ENCODE assay signal across 8 cellular contexts in the genomic region with DNA sequence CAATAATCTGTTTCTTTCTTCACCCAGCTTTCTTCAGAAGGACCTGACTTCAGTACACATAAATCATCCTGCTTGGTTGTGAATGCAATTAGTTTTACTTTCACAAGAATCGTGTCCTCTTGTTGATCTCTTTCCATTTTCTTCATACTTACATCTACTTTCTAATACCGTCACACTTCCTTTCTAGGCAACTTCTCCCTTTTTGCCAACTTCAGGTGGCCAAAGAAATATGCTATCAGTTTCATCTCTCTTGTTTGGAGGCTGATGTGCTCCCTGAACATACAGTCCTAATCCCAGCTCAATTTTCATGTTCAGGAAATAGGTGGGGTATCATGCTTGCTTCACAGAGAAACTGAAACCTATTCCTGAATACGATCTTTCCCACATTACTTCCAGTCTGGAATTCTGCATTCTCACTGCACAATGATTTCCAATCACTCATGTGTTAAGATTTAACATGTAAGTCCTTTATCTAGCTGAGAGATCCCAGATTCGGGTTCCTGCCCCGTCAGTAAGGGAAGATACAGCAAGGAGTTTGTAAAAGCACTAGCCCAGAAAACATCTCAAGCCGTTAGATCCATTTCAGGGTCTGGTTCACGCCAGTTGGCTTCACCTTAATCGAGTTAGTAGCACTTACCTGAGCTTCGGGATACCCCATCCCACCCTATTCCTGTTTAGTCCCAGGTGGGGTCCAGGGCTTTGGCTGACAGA. TPM values are rescaled to one million over a fixed set of nuclear protein-coding genes. Genes with fewer than 3 reads are reported as not detected.
A peak's percentile ranks its signal among the peaks of the same experiment; 100 is the strongest.
DNase-seq lines count a peak whose midpoint lies in the region; ATAC-seq, FAIRE-seq and TF ChIP-seq lines count a peak whose summit lies in the region.

No MANE protein-coding gene starts in this region.

- H3K9me3 ChIP-seq in liver (ENCODE audit: control insufficient read depth in 4 of 4, low read length in 3 of 4) (no peaks in the 10 kb centered on the region), upper lobe of left lung (no peaks in the 10 kb centered on the region)

- no peaks in the 10 kb centered on the region for H3K36me3 ChIP-seq in liver (ENCODE audit: control insufficient read depth in 4 of 4, insufficient read depth in 3 of 4, low read depth in 1 of 4, low read length in 3 of 4)
- H3K36me3 ChIP-seq in upper lobe of left lung = peaks cover 0 to 13% (median 1%) of the 10 kb centered on the region in 4 donors

- under 1% methylated on average over 9 of the region's 9 CpGs for WGBS in liver
- 1 to 3% methylated on average over 9 of the region's 9 CpGs for WGBS in upper lobe of left lung, 2 donors

- H3K27me3 ChIP-seq in liver (ENCODE audit: control insufficient read depth in 4 of 4, insufficient read depth in 4 of 4, low read length in 3 of 4) = no peaks in the 10 kb centered on the region
- no peaks in the 10 kb centered on the region for H3K27me3 ChIP-seq in upper lobe of left lung

- peak overlapping the region; percentile 92 for H3K4me3 ChIP-seq in astrocyte of the spinal cord (ENCODE audit: low read depth, low read length)
- peak overlapping the region; percentile 89 to 97 (median 93) for H3K4me3 ChIP-seq in liver (ENCODE audit: low read depth in 1 of 3, low read length in 3 of 3)
- peak overlapping the region; percentile 67 to 95 (median 80) for H3K4me3 ChIP-seq in upper lobe of left lung

- FAIRE-seq in H54 (lab: Jason Lieb, UNC) = no peak

- H3K9ac ChIP-seq in liver (ENCODE audit: low read depth in 1 of 2, low read length in 2 of 2) = peak overlapping the region; percentile 92 to 99

- in situ Hi-C loops in astrocyte of the spinal cord (cut with HindIII; ENCODE audit: low sequenced_read_pairs) = no loop called here

- DNase-seq in Daoy (ENCODE audit: low read depth) = peak; percentile 8
- DNase-seq in M059J (ENCODE audit: low read depth) = peak; percentile 50
- peak; percentile 25 for DNase-seq in astrocyte of the spinal cord (ENCODE audit: low read depth, low spot score)
- no peak for DNase-seq in upper lobe of left lung
- DNase-seq in H54 (ENCODE audit: insufficient read length, low spot score) = no peak
- no peak for DNase-seq in SHP77 (lab: John Stamatoyannopoulos, UW)
- DNase-seq in stimulated activated CD4-positive, alpha-beta T cell treated with anti-CD3 and anti-CD28 coated beads, Interleukin-4, amount 100 ng/mL, for 1 hour = no peak

- no peak for TF ChIP-seq RAD21 in liver (IDR thresholded peaks at IDR 0.05)

- ATAC-seq in upper lobe of left lung (ENCODE audit: low FRiP score in 2 of 2) = no peak

- TF ChIP-seq POLR2A in upper lobe of left lung (IDR thresholded peaks at IDR 0.05) (peak in 1 of 4 donors; percentile 18), H54 (IDR thresholded peaks at IDR 0.05; ENCODE audit: low read depth, low read length) (no peak)

- H3K27ac ChIP-seq in liver (ENCODE audit: low read depth in 1 of 2, low read length in 2 of 2) (peak overlapping the region; percentile 80 to 89), upper lobe of left lung (peak overlapping the region; percentile 94 to 98 (median 96))

- no peak for TF ChIP-seq CTCF in astrocyte of the spinal cord (IDR thresholded peaks at IDR 0.05; ENCODE audit: low read depth, low read length)
- TF ChIP-seq CTCF in liver (IDR thresholded peaks at IDR 0.05; ENCODE audit: low read depth, low read length, missing input control) = no peak
- no peak for TF ChIP-seq CTCF in upper lobe of left lung (IDR thresholded peaks at IDR 0.05)

- peak in 2 of 4 donors; percentile 27 to 29 for TF ChIP-seq EP300 in upper lobe of left lung (IDR thresholded peaks at IDR 0.05)

- H3K4me1 ChIP-seq in liver (ENCODE audit: control insufficient read depth in 4 of 4, insufficient read depth in 4 of 4, low read length in 3 of 4) (peaks cover 4 to 31% (median 16%) of the 10 kb centered on the region in 4 donors), upper lobe of left lung (peaks cover 35 to 39% (median 36%) of the 10 kb centered on the region in 4 donors)

TF ChIP-seq in liver, 16 proteins besides CTCF, POLR2A, EP300 and RAD21:
- TF ChIP-seq, protein P1, sequence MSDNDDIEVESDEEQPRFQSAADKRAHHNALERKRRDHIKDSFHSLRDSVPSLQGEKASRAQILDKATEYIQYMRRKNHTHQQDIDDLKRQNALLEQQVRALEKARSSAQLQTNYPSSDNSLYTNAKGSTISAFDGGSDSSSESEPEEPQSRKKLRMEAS (IDR thresholded peaks at IDR 0.05) = no peak
- TF ChIP-seq EGR1 (IDR thresholded peaks at IDR 0.05; ENCODE audit: low read depth in 2 of 2) (no peak), JUND (IDR thresholded peaks at IDR 0.05) (no peak), FOXA1 (IDR thresholded peaks at IDR 0.05) (no peak), SP1 (IDR thresholded peaks at IDR 0.05) (no peak), HNF4A (conservative IDR thresholded peaks at IDR 0.05) (no peak), YY1 (IDR thresholded peaks at IDR 0.05) (no peak), RXRA (IDR thresholded peaks at IDR 0.05) (no peak), FOXA2 (IDR thresholded peaks at IDR 0.05) (no peak), HNF4G (IDR thresholded peaks at IDR 0.05) (no peak), NR2F2 (IDR thresholded peaks at IDR 0.05) (no peak), GABPA (IDR thresholded peaks at IDR 0.05 in 1 of 2, conservative IDR thresholded peaks at IDR 0.05 in 1 of 2) (no peak), TAF1 (conservative IDR thresholded peaks at IDR 0.05) (no peak)
- TF ChIP-seq, protein P2, sequence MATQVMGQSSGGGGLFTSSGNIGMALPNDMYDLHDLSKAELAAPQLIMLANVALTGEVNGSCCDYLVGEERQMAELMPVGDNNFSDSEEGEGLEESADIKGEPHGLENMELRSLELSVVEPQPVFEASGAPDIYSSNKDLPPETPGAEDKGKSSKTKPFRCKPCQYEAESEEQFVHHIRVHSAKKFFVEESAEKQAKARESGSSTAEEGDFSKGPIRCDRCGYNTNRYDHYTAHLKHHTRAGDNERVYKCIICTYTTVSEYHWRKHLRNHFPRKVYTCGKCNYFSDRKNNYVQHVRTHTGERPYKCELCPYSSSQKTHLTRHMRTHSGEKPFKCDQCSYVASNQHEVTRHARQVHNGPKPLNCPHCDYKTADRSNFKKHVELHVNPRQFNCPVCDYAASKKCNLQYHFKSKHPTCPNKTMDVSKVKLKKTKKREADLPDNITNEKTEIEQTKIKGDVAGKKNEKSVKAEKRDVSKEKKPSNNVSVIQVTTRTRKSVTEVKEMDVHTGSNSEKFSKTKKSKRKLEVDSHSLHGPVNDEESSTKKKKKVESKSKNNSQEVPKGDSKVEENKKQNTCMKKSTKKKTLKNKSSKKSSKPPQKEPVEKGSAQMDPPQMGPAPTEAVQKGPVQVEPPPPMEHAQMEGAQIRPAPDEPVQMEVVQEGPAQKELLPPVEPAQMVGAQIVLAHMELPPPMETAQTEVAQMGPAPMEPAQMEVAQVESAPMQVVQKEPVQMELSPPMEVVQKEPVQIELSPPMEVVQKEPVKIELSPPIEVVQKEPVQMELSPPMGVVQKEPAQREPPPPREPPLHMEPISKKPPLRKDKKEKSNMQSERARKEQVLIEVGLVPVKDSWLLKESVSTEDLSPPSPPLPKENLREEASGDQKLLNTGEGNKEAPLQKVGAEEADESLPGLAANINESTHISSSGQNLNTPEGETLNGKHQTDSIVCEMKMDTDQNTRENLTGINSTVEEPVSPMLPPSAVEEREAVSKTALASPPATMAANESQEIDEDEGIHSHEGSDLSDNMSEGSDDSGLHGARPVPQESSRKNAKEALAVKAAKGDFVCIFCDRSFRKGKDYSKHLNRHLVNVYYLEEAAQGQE (IDR thresholded peaks at IDR 0.05) = no peak
- TF ChIP-seq, protein P3, sequence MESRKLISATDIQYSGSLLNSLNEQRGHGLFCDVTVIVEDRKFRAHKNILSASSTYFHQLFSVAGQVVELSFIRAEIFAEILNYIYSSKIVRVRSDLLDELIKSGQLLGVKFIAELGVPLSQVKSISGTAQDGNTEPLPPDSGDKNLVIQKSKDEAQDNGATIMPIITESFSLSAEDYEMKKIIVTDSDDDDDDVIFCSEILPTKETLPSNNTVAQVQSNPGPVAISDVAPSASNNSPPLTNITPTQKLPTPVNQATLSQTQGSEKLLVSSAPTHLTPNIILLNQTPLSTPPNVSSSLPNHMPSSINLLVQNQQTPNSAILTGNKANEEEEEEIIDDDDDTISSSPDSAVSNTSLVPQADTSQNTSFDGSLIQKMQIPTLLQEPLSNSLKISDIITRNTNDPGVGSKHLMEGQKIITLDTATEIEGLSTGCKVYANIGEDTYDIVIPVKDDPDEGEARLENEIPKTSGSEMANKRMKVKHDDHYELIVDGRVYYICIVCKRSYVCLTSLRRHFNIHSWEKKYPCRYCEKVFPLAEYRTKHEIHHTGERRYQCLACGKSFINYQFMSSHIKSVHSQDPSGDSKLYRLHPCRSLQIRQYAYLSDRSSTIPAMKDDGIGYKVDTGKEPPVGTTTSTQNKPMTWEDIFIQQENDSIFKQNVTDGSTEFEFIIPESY (IDR thresholded peaks at IDR 0.05) = no peak
- TF ChIP-seq, protein P4, sequence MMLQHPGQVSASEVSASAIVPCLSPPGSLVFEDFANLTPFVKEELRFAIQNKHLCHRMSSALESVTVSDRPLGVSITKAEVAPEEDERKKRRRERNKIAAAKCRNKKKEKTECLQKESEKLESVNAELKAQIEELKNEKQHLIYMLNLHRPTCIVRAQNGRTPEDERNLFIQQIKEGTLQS (IDR thresholded peaks at IDR 0.05) = no peak

RNA-seq across cellular contexts. Expression of a gene that starts 1.0 kb away (rescaled TPM):
- total RNA-seq in Daoy (2014; rRNA removed; shearing (Covaris generic)) = 9.2 and 9.7 TPM in 2 replicates
- 36.5 and 47.9 TPM in 2 replicates for total RNA-seq in M059J (2014; rRNA removed; shearing (Covaris generic))
- 10 to 100 TPM; 15.3 to 18.2 TPM for total RNA-seq in liver
- polyA plus RNA-seq in liver = 10 to 100 TPM; 11.8 to 28.6 TPM
- total RNA-seq in upper lobe of left lung = 10 to 100 TPM; 25.7 to 53.4 (median 45.3) TPM

RNA-seq across cellular contexts. Expression of a gene that starts 40.1 kb away (rescaled TPM):
- 7.3 and 7.5 TPM in 2 replicates for total RNA-seq in Daoy (2014; rRNA removed; shearing (Covaris generic))
- total RNA-seq in M059J (2014; rRNA removed; shearing (Covaris generic)) = 10.0 and 17.4 TPM in 2 replicates
- total RNA-seq in liver (10 to 100 TPM; 15.0 to 27.2 TPM), upper lobe of left lung (10 to 100 TPM in 3 of 6 donors, 1 to 10 TPM in 3; 2.9 to 12.3 (median 9.3) TPM)
- 1 to 10 TPM; 2.0 to 9.2 TPM for polyA plus RNA-seq in liver

Comparison
In these comparisons a context has a peak if more than half of its experiments do, and no peak if none do; other contexts are left out.
1. DNase-seq: peak in Daoy (single experiment), M059J (single experiment) and astrocyte of the spinal cord (single experiment); none in upper lobe of left lung (0 of 2), H54 (single experiment), SHP77 (0 of 2) and stimulated activated CD4-positive, alpha-beta T cell treated with anti-CD3 and anti-CD28 coated beads, Interleukin-4, amount 100 ng/mL, for 1 hour (single experiment).
2. Peak in every context shown above with its lines, with median percentiles within 50 percentile points of each other: H3K4me3 ChIP-seq.